In the genomic region with DNA sequence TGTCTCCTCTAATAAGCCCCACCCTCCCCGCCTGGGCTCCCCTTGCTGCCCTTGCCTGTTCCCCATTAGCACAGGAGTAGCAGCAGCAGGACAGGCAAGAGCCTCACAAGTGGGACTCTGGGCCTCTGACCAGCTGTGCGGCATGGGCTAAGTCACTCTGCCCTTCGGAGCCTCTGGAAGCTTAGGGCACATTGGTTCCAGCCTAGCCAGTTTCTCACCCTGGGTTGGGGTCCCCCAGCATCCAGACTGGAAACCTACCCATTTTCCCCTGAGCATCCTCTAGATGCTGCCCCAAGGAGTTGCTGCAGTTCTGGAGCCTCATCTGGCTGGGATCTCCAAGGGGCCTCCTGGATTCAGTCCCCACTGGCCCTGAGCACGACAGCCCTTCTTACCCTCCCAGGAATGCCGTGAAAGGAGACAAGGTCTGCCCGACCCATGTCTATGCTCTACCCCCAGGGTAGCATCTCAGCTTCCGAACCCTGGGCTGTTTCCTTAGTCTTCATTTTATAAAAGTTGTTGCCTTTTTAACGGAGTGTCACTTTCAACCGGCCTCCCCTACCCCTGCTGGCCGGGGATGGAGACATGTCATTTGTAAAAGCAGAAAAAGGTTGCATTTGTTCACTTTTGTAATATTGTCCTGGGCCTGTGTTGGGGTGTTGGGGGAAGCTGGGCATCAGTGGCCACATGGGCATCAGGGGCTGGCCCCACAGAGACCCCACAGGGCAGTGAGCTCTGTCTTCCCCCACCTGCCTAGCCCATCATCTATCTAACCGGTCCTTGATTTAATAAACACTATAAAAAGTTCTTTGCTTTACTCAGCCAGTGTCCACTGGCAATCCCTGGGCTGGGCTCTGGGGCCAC, we compare ENCODE assay signal across 22 cellular contexts. TPM values are rescaled to one million over a fixed set of nuclear protein-coding genes. Genes with fewer than 3 reads are reported as not detected.
DNase-seq lines count a peak whose midpoint lies in the region; ATAC-seq and TF ChIP-seq lines count a peak whose summit lies in the region.
"Had no signal": no experiment of that assay in that cellular context is flagged by ENCODE, and none has a peak within 500 bp of the region (broad histone marks: within the 10 kb centered on the region; RNA-seq: fewer than 3 reads in every experiment).

No MANE protein-coding gene starts in this region.

- no peak for DNase-seq in activated naive CD8-positive, alpha-beta T cell treated with anti-CD3 and anti-CD28 coated beads, Interleukin-2, amount 50 U/mL, for 24 hours
- DNase-seq in left lobe of liver (ENCODE audit: low spot score) (peak; percentile 60), type B pancreatic cell (ENCODE audit: extremely low spot score, unreplicated experiment) (peak; percentile 66), NCI-H446 (lab: John Stamatoyannopoulos, UW) (no peak), NCI-H146 treated with DMSO at 0.1 percent for 48 hours (lab: John Stamatoyannopoulos, UW; ENCODE audit: unreplicated experiment) (no peak)
- no peak for DNase-seq in activated CD4-positive, alpha-beta memory T cell treated with anti-CD3 and anti-CD28 coated beads for 36 hours
- DNase-seq: ACHN; activated CD4-positive, alpha-beta T cell treated with anti-CD3 and anti-CD28 coated beads for 48 hours; activated gamma-delta T cell treated with Interleukin-2 at 50 U/mL for 16 hours; central memory CD4-positive, alpha-beta T cell; DMS 273 treated with DMSO at 0.1 percent for 48 hours; left cardiac atrium; MM.1S; NCI-H1436; NCI-H2171 treated with DMSO at 0.1 percent for 48 hours; NCI-H526 treated with DMSO at 0.1 percent for 48 hours; stimulated activated CD4-positive, alpha-beta T cell treated with anti-CD3 and anti-CD28 coated beads, Interleukin-4, amount 100 ng/mL, for 24 hours had no signal

- no peaks in the 10 kb centered on the region for H3K9me3 Mint-ChIP-seq in activated naive CD8-positive, alpha-beta T cell (ENCODE audit: low read depth)
- H3K9me3 Mint-ChIP-seq in activated naive CD8-positive, alpha-beta T cell treated with anti-CD3 and anti-CD28 coated beads, Interleukin-2, amount 50 U/mL, for 24 hours, result no peaks in the 10 kb centered on the region
- peaks cover 3% of the 10 kb centered on the region for H3K9me3 Mint-ChIP-seq in type B pancreatic cell
- no peaks in the 10 kb centered on the region for H3K9me3 Mint-ChIP-seq in activated CD4-positive, alpha-beta memory T cell treated with anti-CD3 and anti-CD28 coated beads for 36 hours
- H3K9me3 Mint-ChIP-seq: mesothelial cell of epicardium had no signal

- no peak overlapping the region for H3K4me3 Mint-ChIP-seq in activated naive CD8-positive, alpha-beta T cell
- H3K4me3 Mint-ChIP-seq in activated naive CD8-positive, alpha-beta T cell treated with anti-CD3 and anti-CD28 coated beads, Interleukin-2, amount 50 U/mL, for 24 hours, result no peak overlapping the region
- no peak overlapping the region for H3K4me3 Mint-ChIP-seq in type B pancreatic cell
- no peak overlapping the region for H3K4me3 Mint-ChIP-seq in activated CD4-positive, alpha-beta memory T cell treated with anti-CD3 and anti-CD28 coated beads for 36 hours
- H3K4me3 Mint-ChIP-seq: mesothelial cell of epicardium, neural progenitor cell had no signal

- CTCF ChIA-PET in activated CD4-positive, alpha-beta memory T cell treated with anti-CD3 and anti-CD28 coated beads for 36 hours (lab: Charles Lee), result interaction anchor here (0.8 to 7.8 kb wide), 14 partner anchors 10 to 295 kb away, joined by 3 to 119 read pairs (median 6); no protein-coding TSS in a partner anchor

- no peaks in the 10 kb centered on the region for H3K36me3 Mint-ChIP-seq in activated naive CD8-positive, alpha-beta T cell
- H3K36me3 Mint-ChIP-seq in activated naive CD8-positive, alpha-beta T cell treated with anti-CD3 and anti-CD28 coated beads, Interleukin-2, amount 50 U/mL, for 24 hours (ENCODE audit: low read depth), result no peaks in the 10 kb centered on the region
- H3K36me3 Mint-ChIP-seq in type B pancreatic cell, result peaks cover 10% of the 10 kb centered on the region
- no peaks in the 10 kb centered on the region for H3K36me3 Mint-ChIP-seq in activated CD4-positive, alpha-beta memory T cell treated with anti-CD3 and anti-CD28 coated beads for 36 hours

- ATAC-seq in activated naive CD8-positive, alpha-beta T cell treated with anti-CD3 and anti-CD28 coated beads, Interleukin-2, amount 50 U/mL, for 24 hours, result no peak
- peak; percentile 0 for ATAC-seq in left lobe of liver

- intact Hi-C loops in activated CD4-positive, alpha-beta memory T cell treated with anti-CD3 and anti-CD28 coated beads for 36 hours (cut with micrococcal nuclease), result no loop called here

- peak overlapping the region; percentile 84; the same call in 1 of the 2 replicates for H3K27ac ChIP-seq in VCaP
- H3K27ac ChIP-seq: C4-2B, neural progenitor cell had no signal

- peaks cover 7% of the 10 kb centered on the region for H3K4me1 Mint-ChIP-seq in activated naive CD8-positive, alpha-beta T cell (ENCODE audit: low read depth)
- H3K4me1 Mint-ChIP-seq in activated naive CD8-positive, alpha-beta T cell treated with anti-CD3 and anti-CD28 coated beads, Interleukin-2, amount 50 U/mL, for 24 hours, result peaks cover 5% of the 10 kb centered on the region
- H3K4me1 Mint-ChIP-seq in type B pancreatic cell (ENCODE audit: unreplicated experiment), result peaks cover 28% of the 10 kb centered on the region
- H3K4me1 Mint-ChIP-seq in activated CD4-positive, alpha-beta memory T cell treated with anti-CD3 and anti-CD28 coated beads for 36 hours (ENCODE audit: low read depth), result peaks cover 4% of the 10 kb centered on the region

- H3K27ac Mint-ChIP-seq in activated naive CD8-positive, alpha-beta T cell, result peak overlapping the region; percentile 13
- no peak overlapping the region for H3K27ac Mint-ChIP-seq in activated naive CD8-positive, alpha-beta T cell treated with anti-CD3 and anti-CD28 coated beads, Interleukin-2, amount 50 U/mL, for 24 hours
- H3K27ac Mint-ChIP-seq in type B pancreatic cell, result no peak overlapping the region
- H3K27ac Mint-ChIP-seq in activated CD4-positive, alpha-beta memory T cell treated with anti-CD3 and anti-CD28 coated beads for 36 hours, result no peak overlapping the region
- H3K27ac Mint-ChIP-seq: mesothelial cell of epicardium, neural progenitor cell had no signal

- TF ChIP-seq CTCF in VCaP (conservative IDR thresholded peaks at IDR 0.05) (no peak), type B pancreatic cell (conservative IDR thresholded peaks at IDR 0.05) (no peak)

- POLR2A ChIA-PET in activated CD4-positive, alpha-beta memory T cell treated with anti-CD3 and anti-CD28 coated beads for 36 hours (lab: Charles Lee), result interaction anchor here (1.3 kb wide), 1 partner anchor 64 kb away, joined by 4 read pairs; no protein-coding TSS in a partner anchor

- H3K27me3 Mint-ChIP-seq in activated naive CD8-positive, alpha-beta T cell, result no peaks in the 10 kb centered on the region
- peaks cover 7% of the 10 kb centered on the region for H3K27me3 Mint-ChIP-seq in activated naive CD8-positive, alpha-beta T cell treated with anti-CD3 and anti-CD28 coated beads, Interleukin-2, amount 50 U/mL, for 24 hours
- no peaks in the 10 kb centered on the region for H3K27me3 Mint-ChIP-seq in type B pancreatic cell
- no peaks in the 10 kb centered on the region for H3K27me3 Mint-ChIP-seq in activated CD4-positive, alpha-beta memory T cell treated with anti-CD3 and anti-CD28 coated beads for 36 hours

RNA-seq across cellular contexts. Expression of a gene that starts 14.4 kb away (rescaled TPM):
- total RNA-seq in left lobe of liver (547 TPM), type B pancreatic cell (ENCODE audit: low replicate concordance) (32.8 and 36.7 TPM in 2 replicates)
- 1 to 10 TPM; 3.8 to 3.9 TPM for total RNA-seq in activated CD4-positive, alpha-beta memory T cell treated with anti-CD3 and anti-CD28 coated beads for 36 hours

Comparison
In these comparisons a context has a peak if more than half of its experiments do, and no peak if none do; other contexts are left out.
1. DNase-seq: peak in left lobe of liver (single experiment) and type B pancreatic cell (single experiment); none in activated naive CD8-positive, alpha-beta T cell treated with anti-CD3 and anti-CD28 coated beads, Interleukin-2, amount 50 U/mL, for 24 hours (single experiment), NCI-H446 (0 of 2), NCI-H146 treated with DMSO at 0.1 percent for 48 hours (single experiment) and activated CD4-positive, alpha-beta memory T cell treated with anti-CD3 and anti-CD28 coated beads for 36 hours (single experiment).
2. RNA of a gene that starts 14.4 kb away (total RNA-seq): 547 TPM in left lobe of liver (single experiment); 32.8 to 36.7 TPM in type B pancreatic cell and 3.8 to 3.9 TPM in activated CD4-positive, alpha-beta memory T cell treated with anti-CD3 and anti-CD28 coated beads for 36 hours; every median in the first group is over 10 times any median in the second.